ENCODE assay signal across 24 cellular contexts in genomic region chr1:97047412-97047793, GRCh38.
"Had no signal": no experiment of that assay in that cellular context is flagged by ENCODE, and none has a peak within 500 bp of the region (broad histone marks: within the 10 kb centered on the region; RNA-seq: fewer than 3 reads in every experiment).

No MANE protein-coding gene starts in this region.

- H3K4me2 ChIP-seq: smooth muscle cell had no signal

- DNase-seq: activated B cell treated with CpG ODN at 0.5 μM for 24 hours; activated CD4-positive, alpha-beta T cell treated with anti-CD3 and anti-CD28 coated beads, Interleukin-2, amount 50 U/mL, for 1 hour; activated naive CD4-positive, alpha-beta T cell treated with Interleukin-2 at 50 U/mL for 16 hours; activated T-cell treated with anti-CD3 and anti-CD28 coated beads for 4 hours; activated T-cell treated with anti-CD3 and anti-CD28 coated beads, Interleukin-2, amount 50 U/mL, for 72 hours; adrenal gland; aorta; body of pancreas; effector memory CD8-positive, alpha-beta T cell; erythroblast; glutamatergic neuron; islet precursor cell; naive B cell; posterior cingulate gyrus; stimulated activated CD4-positive, alpha-beta T cell treated with anti-CD3 and anti-CD28 coated beads, Interleukin-1b, Interleukin-23, amount 100 ng/mL, for 48 hours; stimulated activated naive B cell treated with anti-CD40 and anti-IgM and Interleukin-4, amounts not matched to agents 10 μg/mL and 1 μg/mL and 100 μg/mL, for 72 hours; stomach; T-helper 1 cell; thyroid gland; upper lobe of left lung had no signal

- H3K9me3 ChIP-seq: adrenal gland, body of pancreas, thyroid gland, upper lobe of left lung, vagina had no signal

- H3K4me1 ChIP-seq: adrenal gland, body of pancreas, stomach, thyroid gland, upper lobe of left lung had no signal

- H3K27ac ChIP-seq: adrenal gland, body of pancreas, cardiac muscle cell, coronary artery, stomach, thyroid gland, upper lobe of left lung, vagina had no signal

- H3K4me3 ChIP-seq: adrenal gland, body of pancreas, cardiac muscle cell, coronary artery, smooth muscle cell, stomach, thyroid gland, upper lobe of left lung, vagina had no signal

- H3K27me3 ChIP-seq: adrenal gland, body of pancreas, cardiac muscle cell, stomach, thyroid gland, upper lobe of left lung, vagina had no signal

- H3K36me3 ChIP-seq: adrenal gland, cardiac muscle cell, stomach, thyroid gland, upper lobe of left lung, vagina had no signal

- ATAC-seq: activated T-cell treated with anti-CD3 and anti-CD28 coated beads, Interleukin-2, amount 50 U/mL, for 72 hours; body of pancreas; effector memory CD8-positive, alpha-beta T cell; stimulated activated naive B cell treated with anti-CD40 and anti-IgM and Interleukin-4, amounts not matched to agents 10 μg/mL and 1 μg/mL and 100 μg/mL, for 72 hours had no signal
